Comparison of ENCODE assay signal across 1 cellular context in the genomic region with DNA sequence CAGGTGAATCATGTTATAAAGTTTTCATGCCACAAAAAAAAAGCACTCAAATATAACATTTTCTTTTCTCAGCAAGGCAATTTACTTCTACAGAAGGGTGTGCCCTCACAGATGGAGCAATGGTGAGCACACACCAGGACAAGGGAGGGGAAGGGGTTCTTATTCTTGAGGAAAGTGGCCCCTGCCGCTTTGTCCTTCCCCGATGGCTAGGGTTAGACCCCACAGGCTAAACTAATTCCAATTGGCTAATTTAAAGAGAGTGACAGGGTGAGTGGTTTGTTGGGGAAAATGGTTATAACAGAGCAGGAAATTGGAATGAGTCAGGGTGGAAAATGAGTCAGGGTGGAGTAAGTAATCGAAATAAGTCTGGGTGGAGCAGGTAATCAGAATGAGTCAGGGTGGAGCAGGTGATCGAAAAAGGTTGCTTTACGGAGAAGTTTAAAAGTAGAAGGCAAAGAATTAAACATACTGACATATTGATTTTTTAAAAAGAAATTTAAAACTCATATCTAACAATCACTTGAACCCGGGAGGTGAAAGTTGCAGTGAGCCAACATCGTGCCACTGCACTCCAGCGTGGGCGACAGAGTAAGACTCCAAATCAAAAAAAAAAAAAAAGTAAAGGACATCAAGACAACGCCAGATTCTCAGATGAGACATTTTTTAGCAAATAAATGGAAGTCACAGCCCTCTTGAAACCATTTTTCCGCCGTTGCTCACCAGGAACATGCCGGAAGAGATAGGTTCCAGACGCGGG.
TF ChIP-seq lines count a peak whose summit lies in the region.

No MANE protein-coding gene starts in this region.

TF ChIP-seq in HEK293, 187 proteins besides CTCF, POLR2A, EP300 and RAD21 (continued from another document):
- TF ChIP-seq, protein P1, sequence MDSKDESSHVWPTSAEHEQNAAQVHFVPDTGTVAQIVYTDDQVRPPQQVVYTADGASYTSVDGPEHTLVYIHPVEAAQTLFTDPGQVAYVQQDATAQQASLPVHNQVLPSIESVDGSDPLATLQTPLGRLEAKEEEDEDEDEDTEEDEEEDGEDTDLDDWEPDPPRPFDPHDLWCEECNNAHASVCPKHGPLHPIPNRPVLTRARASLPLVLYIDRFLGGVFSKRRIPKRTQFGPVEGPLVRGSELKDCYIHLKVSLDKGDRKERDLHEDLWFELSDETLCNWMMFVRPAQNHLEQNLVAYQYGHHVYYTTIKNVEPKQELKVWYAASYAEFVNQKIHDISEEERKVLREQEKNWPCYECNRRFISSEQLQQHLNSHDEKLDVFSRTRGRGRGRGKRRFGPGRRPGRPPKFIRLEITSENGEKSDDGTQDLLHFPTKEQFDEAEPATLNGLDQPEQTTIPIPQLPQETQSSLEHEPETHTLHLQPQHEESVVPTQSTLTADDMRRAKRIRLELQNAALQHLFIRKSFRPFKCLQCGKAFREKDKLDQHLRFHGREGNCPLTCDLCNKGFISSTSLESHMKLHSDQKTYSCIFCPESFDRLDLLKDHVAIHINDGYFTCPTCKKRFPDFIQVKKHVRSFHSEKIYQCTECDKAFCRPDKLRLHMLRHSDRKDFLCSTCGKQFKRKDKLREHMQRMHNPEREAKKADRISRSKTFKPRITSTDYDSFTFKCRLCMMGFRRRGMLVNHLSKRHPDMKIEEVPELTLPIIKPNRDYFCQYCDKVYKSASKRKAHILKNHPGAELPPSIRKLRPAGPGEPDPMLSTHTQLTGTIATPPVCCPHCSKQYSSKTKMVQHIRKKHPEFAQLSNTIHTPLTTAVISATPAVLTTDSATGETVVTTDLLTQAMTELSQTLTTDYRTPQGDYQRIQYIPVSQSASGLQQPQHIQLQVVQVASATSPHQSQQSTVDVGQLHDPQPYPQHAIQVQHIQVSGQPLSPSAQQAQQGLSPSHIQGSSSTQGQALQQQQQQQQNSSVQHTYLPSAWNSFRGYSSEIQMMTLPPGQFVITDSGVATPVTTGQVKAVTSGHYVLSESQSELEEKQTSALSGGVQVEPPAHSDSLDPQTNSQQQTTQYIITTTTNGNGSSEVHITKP (tag by site-specific recombination; IDR thresholded peaks at IDR 0.05) = no peak
- TF ChIP-seq, protein P2, sequence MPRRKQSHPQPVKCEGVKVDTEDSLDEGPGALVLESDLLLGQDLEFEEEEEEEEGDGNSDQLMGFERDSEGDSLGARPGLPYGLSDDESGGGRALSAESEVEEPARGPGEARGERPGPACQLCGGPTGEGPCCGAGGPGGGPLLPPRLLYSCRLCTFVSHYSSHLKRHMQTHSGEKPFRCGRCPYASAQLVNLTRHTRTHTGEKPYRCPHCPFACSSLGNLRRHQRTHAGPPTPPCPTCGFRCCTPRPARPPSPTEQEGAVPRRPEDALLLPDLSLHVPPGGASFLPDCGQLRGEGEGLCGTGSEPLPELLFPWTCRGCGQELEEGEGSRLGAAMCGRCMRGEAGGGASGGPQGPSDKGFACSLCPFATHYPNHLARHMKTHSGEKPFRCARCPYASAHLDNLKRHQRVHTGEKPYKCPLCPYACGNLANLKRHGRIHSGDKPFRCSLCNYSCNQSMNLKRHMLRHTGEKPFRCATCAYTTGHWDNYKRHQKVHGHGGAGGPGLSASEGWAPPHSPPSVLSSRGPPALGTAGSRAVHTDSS (tag by site-specific recombination; IDR thresholded peaks at IDR 0.05) = no peak
- no peak for TF ChIP-seq ZNF423 (tag by site-specific recombination; IDR thresholded peaks at IDR 0.05)
- TF ChIP-seq SCRT1 (tag by site-specific recombination; IDR thresholded peaks at IDR 0.05; ENCODE audit: borderline replicate concordance) = no peak
- no peak for TF ChIP-seq TRIM28 (IDR thresholded peaks at IDR 0.05; ENCODE audit: borderline replicate concordance, low read length)
- no peak for TF ChIP-seq ZNF837 (tag by site-specific recombination; IDR thresholded peaks at IDR 0.05)
- TF ChIP-seq ZNF561 (tag by site-specific recombination; IDR thresholded peaks at IDR 0.05; ENCODE audit: borderline replicate concordance) = 0 out of 2 replicates have a peak, but pooled peaks have one; percentile 32
- TF ChIP-seq, protein P3, sequence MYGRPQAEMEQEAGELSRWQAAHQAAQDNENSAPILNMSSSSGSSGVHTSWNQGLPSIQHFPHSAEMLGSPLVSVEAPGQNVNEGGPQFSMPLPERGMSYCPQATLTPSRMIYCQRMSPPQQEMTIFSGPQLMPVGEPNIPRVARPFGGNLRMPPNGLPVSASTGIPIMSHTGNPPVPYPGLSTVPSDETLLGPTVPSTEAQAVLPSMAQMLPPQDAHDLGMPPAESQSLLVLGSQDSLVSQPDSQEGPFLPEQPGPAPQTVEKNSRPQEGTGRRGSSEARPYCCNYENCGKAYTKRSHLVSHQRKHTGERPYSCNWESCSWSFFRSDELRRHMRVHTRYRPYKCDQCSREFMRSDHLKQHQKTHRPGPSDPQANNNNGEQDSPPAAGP (tag by site-specific recombination; IDR thresholded peaks at IDR 0.05) = peak; percentile 37; the same call in 1 of the 2 replicates
- TF ChIP-seq, protein P4, sequence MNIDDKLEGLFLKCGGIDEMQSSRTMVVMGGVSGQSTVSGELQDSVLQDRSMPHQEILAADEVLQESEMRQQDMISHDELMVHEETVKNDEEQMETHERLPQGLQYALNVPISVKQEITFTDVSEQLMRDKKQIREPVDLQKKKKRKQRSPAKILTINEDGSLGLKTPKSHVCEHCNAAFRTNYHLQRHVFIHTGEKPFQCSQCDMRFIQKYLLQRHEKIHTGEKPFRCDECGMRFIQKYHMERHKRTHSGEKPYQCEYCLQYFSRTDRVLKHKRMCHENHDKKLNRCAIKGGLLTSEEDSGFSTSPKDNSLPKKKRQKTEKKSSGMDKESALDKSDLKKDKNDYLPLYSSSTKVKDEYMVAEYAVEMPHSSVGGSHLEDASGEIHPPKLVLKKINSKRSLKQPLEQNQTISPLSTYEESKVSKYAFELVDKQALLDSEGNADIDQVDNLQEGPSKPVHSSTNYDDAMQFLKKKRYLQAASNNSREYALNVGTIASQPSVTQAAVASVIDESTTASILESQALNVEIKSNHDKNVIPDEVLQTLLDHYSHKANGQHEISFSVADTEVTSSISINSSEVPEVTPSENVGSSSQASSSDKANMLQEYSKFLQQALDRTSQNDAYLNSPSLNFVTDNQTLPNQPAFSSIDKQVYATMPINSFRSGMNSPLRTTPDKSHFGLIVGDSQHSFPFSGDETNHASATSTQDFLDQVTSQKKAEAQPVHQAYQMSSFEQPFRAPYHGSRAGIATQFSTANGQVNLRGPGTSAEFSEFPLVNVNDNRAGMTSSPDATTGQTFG (tag by site-specific recombination; IDR thresholded peaks at IDR 0.05; ENCODE audit: borderline replicate concordance) = no peak
- TF ChIP-seq PRDM1 (tag by site-specific recombination; IDR thresholded peaks at IDR 0.05) = peak; percentile 29; the same call in 1 of the 2 replicates
- no peak for TF ChIP-seq ZNF654 (tag by site-specific recombination; IDR thresholded peaks at IDR 0.05; ENCODE audit: low read depth)
- no peak for TF ChIP-seq ZEB2 (tag by site-specific recombination; IDR thresholded peaks at IDR 0.05)
- TF ChIP-seq ZNF223 (tag by site-specific recombination; IDR thresholded peaks at IDR 0.05) = peak; percentile 83; the same call in 1 of the 2 replicates
- TF ChIP-seq KLF1 (tag by site-specific recombination; IDR thresholded peaks at IDR 0.05) = 0 out of 2 replicates have a peak, but pooled peaks have one; percentile 21
- TF ChIP-seq, protein P5, sequence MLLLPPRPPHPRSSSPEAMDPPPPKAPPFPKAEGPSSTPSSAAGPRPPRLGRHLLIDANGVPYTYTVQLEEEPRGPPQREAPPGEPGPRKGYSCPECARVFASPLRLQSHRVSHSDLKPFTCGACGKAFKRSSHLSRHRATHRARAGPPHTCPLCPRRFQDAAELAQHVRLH (tag by site-specific recombination; IDR thresholded peaks at IDR 0.05) = no peak
- TF ChIP-seq ZNF292 (tag by site-specific recombination; IDR thresholded peaks at IDR 0.05; ENCODE audit: borderline replicate concordance, low read depth) = no peak
- TF ChIP-seq ZNF707 (tag by site-specific recombination; IDR thresholded peaks at IDR 0.05) = no peak
- TF ChIP-seq ZNF169 (tag by site-specific recombination; IDR thresholded peaks at IDR 0.05) = no peak
- TF ChIP-seq ZNF792 (tag by site-specific recombination; IDR thresholded peaks at IDR 0.05) = no peak
- no peak for TF ChIP-seq ZNF473 (tag by site-specific recombination; IDR thresholded peaks at IDR 0.05)
- no peak for TF ChIP-seq ZNF155 (tag by site-specific recombination; IDR thresholded peaks at IDR 0.05)
- TF ChIP-seq, protein P6, sequence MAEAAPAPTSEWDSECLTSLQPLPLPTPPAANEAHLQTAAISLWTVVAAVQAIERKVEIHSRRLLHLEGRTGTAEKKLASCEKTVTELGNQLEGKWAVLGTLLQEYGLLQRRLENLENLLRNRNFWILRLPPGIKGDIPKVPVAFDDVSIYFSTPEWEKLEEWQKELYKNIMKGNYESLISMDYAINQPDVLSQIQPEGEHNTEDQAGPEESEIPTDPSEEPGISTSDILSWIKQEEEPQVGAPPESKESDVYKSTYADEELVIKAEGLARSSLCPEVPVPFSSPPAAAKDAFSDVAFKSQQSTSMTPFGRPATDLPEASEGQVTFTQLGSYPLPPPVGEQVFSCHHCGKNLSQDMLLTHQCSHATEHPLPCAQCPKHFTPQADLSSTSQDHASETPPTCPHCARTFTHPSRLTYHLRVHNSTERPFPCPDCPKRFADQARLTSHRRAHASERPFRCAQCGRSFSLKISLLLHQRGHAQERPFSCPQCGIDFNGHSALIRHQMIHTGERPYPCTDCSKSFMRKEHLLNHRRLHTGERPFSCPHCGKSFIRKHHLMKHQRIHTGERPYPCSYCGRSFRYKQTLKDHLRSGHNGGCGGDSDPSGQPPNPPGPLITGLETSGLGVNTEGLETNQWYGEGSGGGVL (tag by site-specific recombination; IDR thresholded peaks at IDR 0.05) = no peak
- TF ChIP-seq ZNF248 (tag by site-specific recombination; IDR thresholded peaks at IDR 0.05) = no peak
- no peak for TF ChIP-seq ZNF133 (tag by site-specific recombination; IDR thresholded peaks at IDR 0.05)
